ENCODE assay signal across 30 cellular contexts in the genomic region with DNA sequence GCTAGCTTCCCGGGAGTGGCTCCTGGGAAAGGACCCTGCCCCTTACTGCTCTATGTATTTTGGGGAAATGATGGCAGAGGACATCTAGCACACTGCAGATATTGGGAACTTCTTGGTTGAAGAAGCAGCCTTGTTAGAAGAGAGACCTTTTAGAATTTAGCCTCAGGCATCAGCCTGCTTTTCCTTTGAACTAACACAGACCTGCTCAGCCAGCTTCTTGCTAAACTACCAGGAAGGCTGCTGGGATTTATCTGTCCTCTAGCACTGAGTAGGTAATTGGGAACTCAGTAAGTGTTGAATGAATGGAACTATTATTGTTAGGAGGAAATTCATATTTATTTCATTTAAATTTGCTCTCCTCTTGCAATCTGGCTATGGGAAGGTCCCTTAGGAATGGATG.
"Had no signal": no experiment of that assay in that cellular context is flagged by ENCODE, and none has a peak within 500 bp of the region (broad histone marks: within the 10 kb centered on the region; RNA-seq: fewer than 3 reads in every experiment).

No MANE protein-coding gene starts in this region.

- H3K9me3 ChIP-seq: colonic mucosa, gastrocnemius medialis had no signal

- H3K27ac Mint-ChIP-seq: activated CD4-positive, alpha-beta memory T cell treated with anti-CD3 and anti-CD28 coated beads, Interleukin-2, amount 10 ng/mL, durations not matched to agents 7 days and 5 days; activated CD4-positive, alpha-beta T cell treated with anti-CD3 and anti-CD28 coated beads, Interleukin-2, amount 10 ng/mL, durations not matched to agents 7 days and 5 days; activated naive CD8-positive, alpha-beta T cell; activated T-cell treated with anti-CD3 and anti-CD28 coated beads, Interleukin-2, amount 50 U/mL, for 24 hours; activated T-cell treated with anti-CD3 and anti-CD28 coated beads, Interleukin-2, amount 50 U/mL, for 72 hours; T-helper 17 cell; T-helper 2 cell treated with Interferon-gamma antibody and Interleukin-4, amounts not matched to agents 5 μg/mL and 100 μg/mL, for 36 hours; WTC11 had no signal

- H3K27ac ChIP-seq: body of pancreas, colonic mucosa, esophagus muscularis mucosa, foreskin keratinocyte, gastrocnemius medialis, heart left ventricle had no signal

- H3K4me3 Mint-ChIP-seq: activated CD4-positive, alpha-beta memory T cell treated with anti-CD3 and anti-CD28 coated beads, Interleukin-2, amount 10 ng/mL, durations not matched to agents 7 days and 5 days; activated CD4-positive, alpha-beta T cell treated with anti-CD3 and anti-CD28 coated beads, Interleukin-2, amount 10 ng/mL, durations not matched to agents 7 days and 5 days; activated naive CD8-positive, alpha-beta T cell; activated T-cell treated with anti-CD3 and anti-CD28 coated beads, Interleukin-2, amount 50 U/mL, for 24 hours; activated T-cell treated with anti-CD3 and anti-CD28 coated beads, Interleukin-2, amount 50 U/mL, for 72 hours; T-helper 17 cell; T-helper 2 cell treated with Interferon-gamma antibody and Interleukin-4, amounts not matched to agents 5 μg/mL and 100 μg/mL, for 36 hours; WTC11 had no signal

- DNase-seq: activated CD4-positive, alpha-beta memory T cell treated with anti-CD3 and anti-CD28 coated beads, Interleukin-2, amount 10 ng/mL, durations not matched to agents 7 days and 5 days; activated CD4-positive, alpha-beta T cell treated with anti-CD3 and anti-CD28 coated beads for 1 hour; activated CD4-positive, alpha-beta T cell treated with anti-CD3 and anti-CD28 coated beads for 4 hours; activated CD4-positive, alpha-beta T cell treated with anti-CD3 and anti-CD28 coated beads, Interleukin-2, amount 10 ng/mL, durations not matched to agents 7 days and 5 days; activated CD4-positive, alpha-beta T cell treated with anti-CD3 and anti-CD28 coated beads, Interleukin-2, amount 50 U/mL, for 4 hours; activated CD8-positive, alpha-beta memory T cell treated with anti-CD3 and anti-CD28 coated beads, Interleukin-2, amount 50 U/mL, for 48 hours; activated gamma-delta T cell treated with Interleukin-2 at 50 U/mL for 16 hours; activated naive CD4-positive, alpha-beta T cell treated with anti-CD3 and anti-CD28 coated beads, Interleukin-2, amount 50 U/mL, for 16 hours; activated naive CD4-positive, alpha-beta T cell treated with Interleukin-2 at 50 U/mL for 16 hours; activated T-cell treated with anti-CD3 and anti-CD28 coated beads for 4 hours; activated T-cell treated with anti-CD3 and anti-CD28 coated beads, Interleukin-2, amount 50 U/mL, for 24 hours; activated T-cell treated with anti-CD3 and anti-CD28 coated beads, Interleukin-2, amount 50 U/mL, for 72 hours; amygdala; aorta; body of pancreas; central memory CD4-positive, alpha-beta T cell; cerebellar nuclear complex; colonic mucosa; effector CD8-positive, alpha-beta T cell; gastrocnemius medialis; glutamatergic neuron; heart left ventricle; T-helper 1 cell; T-helper 17 cell; T1000 had no signal

- ATAC-seq: activated T-cell treated with anti-CD3 and anti-CD28 coated beads, Interleukin-2, amount 50 U/mL, for 72 hours; body of pancreas; foreskin keratinocyte; gastrocnemius medialis; heart left ventricle; T-helper 17 cell; WTC11 had no signal

- H3K27me3 ChIP-seq: body of pancreas, colonic mucosa, esophagus muscularis mucosa, foreskin keratinocyte, gastrocnemius medialis, heart left ventricle had no signal

- H3K4me1 Mint-ChIP-seq: activated CD4-positive, alpha-beta T cell treated with anti-CD3 and anti-CD28 coated beads, Interleukin-2, amount 10 ng/mL, durations not matched to agents 7 days and 5 days; T-helper 17 cell; WTC11 had no signal

- H3K4me1 ChIP-seq: body of pancreas, colonic mucosa, foreskin keratinocyte, heart left ventricle had no signal

- H3K4me3 ChIP-seq: body of pancreas, colonic mucosa, esophagus muscularis mucosa, gastrocnemius medialis, heart left ventricle had no signal

- H3K27me3 Mint-ChIP-seq: activated CD4-positive, alpha-beta memory T cell treated with anti-CD3 and anti-CD28 coated beads, Interleukin-2, amount 10 ng/mL, durations not matched to agents 7 days and 5 days; activated CD4-positive, alpha-beta T cell treated with anti-CD3 and anti-CD28 coated beads, Interleukin-2, amount 10 ng/mL, durations not matched to agents 7 days and 5 days; activated naive CD8-positive, alpha-beta T cell; T-helper 17 cell had no signal

- H3K36me3 ChIP-seq: colonic mucosa, esophagus muscularis mucosa, gastrocnemius medialis, heart left ventricle had no signal
